In the genomic region with DNA sequence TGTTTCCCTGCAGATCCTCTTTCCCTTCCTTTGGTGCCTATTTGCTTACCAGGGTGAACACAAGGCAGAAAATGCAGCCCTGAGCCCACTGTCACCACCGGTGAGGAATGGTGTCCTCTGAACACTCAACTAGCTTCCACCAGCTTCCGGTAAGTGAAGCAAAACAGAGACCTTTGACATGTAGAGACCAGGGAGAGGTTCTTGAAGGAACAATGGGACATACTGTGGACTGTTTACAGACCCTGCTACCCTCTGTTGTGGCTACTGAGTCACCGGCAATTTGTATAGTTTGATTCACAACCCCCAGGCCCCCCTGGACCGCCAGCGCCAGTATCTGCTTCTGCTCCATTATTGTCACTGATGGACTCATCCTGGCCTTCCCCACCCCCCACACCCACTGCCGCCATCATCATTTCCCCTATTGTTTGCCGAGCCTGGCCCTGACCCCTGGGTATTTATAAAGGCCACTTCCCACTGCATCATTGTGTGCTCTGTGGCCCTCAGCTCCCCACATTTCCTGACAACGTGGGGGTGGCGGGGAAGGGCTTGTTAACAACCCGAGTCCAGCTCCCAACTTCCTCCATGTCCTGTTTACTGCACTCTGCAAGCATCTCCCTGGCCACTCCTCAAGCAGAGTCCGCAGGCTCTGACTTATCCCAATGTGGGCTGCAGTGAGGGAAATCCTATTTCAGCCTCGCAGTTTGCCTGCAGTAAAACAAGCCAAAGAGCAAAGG, we compare ENCODE assay signal across 13 cellular contexts.
DNase-seq lines count a peak whose midpoint lies in the region; ATAC-seq and TF ChIP-seq lines count a peak whose summit lies in the region.
"Had no signal": no experiment of that assay in that cellular context is flagged by ENCODE, and none has a peak within 500 bp of the region (broad histone marks: within the 10 kb centered on the region; RNA-seq: fewer than 3 reads in every experiment).

No MANE protein-coding gene starts in this region.

- intact Hi-C loops in esophagus squamous epithelium (cut with DNase I) (no loop called here), mucosa of descending colon (cut with DNase I, micrococcal nuclease) (no loop called here), stomach (cut with DNase I; ENCODE audit: low total_unique reads) (no loop called here)

- H3K27ac ChIP-seq in esophagus squamous epithelium: peak overlapping the region in 3 of 4 donors; percentile 38 to 72 (median 63)
- H3K27ac ChIP-seq in stomach: peak overlapping the region in 3 of 5 donors; percentile 46 to 65 (median 54)
- H3K27ac ChIP-seq: brain microvascular endothelial cell had no signal

- TF ChIP-seq EP300 in stomach (IDR thresholded peaks at IDR 0.05): peak; percentile 11

- H3K4me3 ChIP-seq in esophagus squamous epithelium (no peak overlapping the region), mucosa of descending colon (no peak overlapping the region), stomach (no peak overlapping the region)
- H3K4me3 ChIP-seq: Peyer's patch had no signal

- DNase-seq in SHP77 treated with DMSO at 0.1 percent for 48 hours (lab: John Stamatoyannopoulos, UW): peak; percentile 46
- no peak for DNase-seq in esophagus squamous epithelium (lab: John Stamatoyannopoulos, UW)
- DNase-seq in mucosa of descending colon: no peak
- no peak for DNase-seq in stomach
- DNase-seq in stimulated activated CD4-positive, alpha-beta T cell treated with anti-CD3 and anti-CD28 coated beads, Interleukin-1b, Interleukin-23, amount 100 ng/mL, for 48 hours: no peak
- no peak for DNase-seq in osteocyte (ENCODE audit: extremely low spot score, unreplicated experiment)
- DNase-seq in NCI-H1105 (lab: John Stamatoyannopoulos, UW): no peak
- DNase-seq: activated T-cell treated with anti-CD3 and anti-CD28 coated beads for 4 hours; brain microvascular endothelial cell; CD4-positive, alpha-beta T cell; Karpas-422; NCI-H2171 treated with DMSO at 0.1 percent for 48 hours; Peyer's patch had no signal

- ATAC-seq in mucosa of descending colon: peak; percentile 43

- H3K4me3 Mint-ChIP-seq in osteocyte (ENCODE audit: unreplicated experiment): no peak overlapping the region
- H3K4me3 Mint-ChIP-seq: CD4-positive, alpha-beta T cell had no signal

- TF ChIP-seq CTCF in esophagus squamous epithelium (IDR thresholded peaks at IDR 0.05): no peak
- no peak for TF ChIP-seq CTCF in mucosa of descending colon (IDR thresholded peaks at IDR 0.05)
- no peak for TF ChIP-seq CTCF in stomach (IDR thresholded peaks at IDR 0.05)
- TF ChIP-seq CTCF in osteocyte (IDR thresholded peaks at IDR 0.05): no peak

- no peaks in the 10 kb centered on the region for H3K9me3 Mint-ChIP-seq in osteocyte (ENCODE audit: unreplicated experiment)
- H3K9me3 Mint-ChIP-seq: CD4-positive, alpha-beta T cell had no signal

- peaks cover 12% of the 10 kb centered on the region for H3K4me1 Mint-ChIP-seq in osteocyte (ENCODE audit: unreplicated experiment)

- H3K36me3 ChIP-seq in esophagus squamous epithelium (no peaks in the 10 kb centered on the region), mucosa of descending colon (ENCODE audit: low read depth) (no peaks in the 10 kb centered on the region), stomach (no peaks in the 10 kb centered on the region)
- H3K36me3 ChIP-seq: brain microvascular endothelial cell, Peyer's patch had no signal

- TF ChIP-seq POLR2A in esophagus squamous epithelium (IDR thresholded peaks at IDR 0.05) (no peak), stomach (IDR thresholded peaks at IDR 0.05) (no peak)

- no peak overlapping the region for H3K27ac Mint-ChIP-seq in osteocyte (ENCODE audit: unreplicated experiment)
- H3K27ac Mint-ChIP-seq: CD4-positive, alpha-beta T cell had no signal

- H3K4me1 ChIP-seq in esophagus squamous epithelium (peaks cover 0 to 4% (median 0%) of the 10 kb centered on the region in 3 donors), mucosa of descending colon (ENCODE audit: low read depth) (no peaks in the 10 kb centered on the region), stomach (peaks cover 0 to 14% (median 2%) of the 10 kb centered on the region in 4 donors)
- H3K4me1 ChIP-seq: Peyer's patch had no signal

- no peaks in the 10 kb centered on the region for H3K36me3 Mint-ChIP-seq in osteocyte (ENCODE audit: unreplicated experiment)

- H3K9me3 ChIP-seq in esophagus squamous epithelium (no peaks in the 10 kb centered on the region), mucosa of descending colon (no peaks in the 10 kb centered on the region), stomach (no peaks in the 10 kb centered on the region)
- H3K9me3 ChIP-seq: Peyer's patch had no signal

- H3K27me3 ChIP-seq in esophagus squamous epithelium (no peaks in the 10 kb centered on the region), stomach (no peaks in the 10 kb centered on the region)
- H3K27me3 ChIP-seq: brain microvascular endothelial cell, Peyer's patch had no signal

- WGBS in esophagus squamous epithelium, 2 donors: 45 to 64% methylated on average over 9 to 10 of the region's 12 CpGs
- WGBS in stomach, 5 donors: 56 to 70% (median 63%) methylated on average over 12 of the region's 12 CpGs

- no peaks in the 10 kb centered on the region for H3K27me3 Mint-ChIP-seq in osteocyte (ENCODE audit: unreplicated experiment)
- H3K27me3 Mint-ChIP-seq: CD4-positive, alpha-beta T cell had no signal
